ENCODE assay signal across 20 cellular contexts in the genomic region with DNA sequence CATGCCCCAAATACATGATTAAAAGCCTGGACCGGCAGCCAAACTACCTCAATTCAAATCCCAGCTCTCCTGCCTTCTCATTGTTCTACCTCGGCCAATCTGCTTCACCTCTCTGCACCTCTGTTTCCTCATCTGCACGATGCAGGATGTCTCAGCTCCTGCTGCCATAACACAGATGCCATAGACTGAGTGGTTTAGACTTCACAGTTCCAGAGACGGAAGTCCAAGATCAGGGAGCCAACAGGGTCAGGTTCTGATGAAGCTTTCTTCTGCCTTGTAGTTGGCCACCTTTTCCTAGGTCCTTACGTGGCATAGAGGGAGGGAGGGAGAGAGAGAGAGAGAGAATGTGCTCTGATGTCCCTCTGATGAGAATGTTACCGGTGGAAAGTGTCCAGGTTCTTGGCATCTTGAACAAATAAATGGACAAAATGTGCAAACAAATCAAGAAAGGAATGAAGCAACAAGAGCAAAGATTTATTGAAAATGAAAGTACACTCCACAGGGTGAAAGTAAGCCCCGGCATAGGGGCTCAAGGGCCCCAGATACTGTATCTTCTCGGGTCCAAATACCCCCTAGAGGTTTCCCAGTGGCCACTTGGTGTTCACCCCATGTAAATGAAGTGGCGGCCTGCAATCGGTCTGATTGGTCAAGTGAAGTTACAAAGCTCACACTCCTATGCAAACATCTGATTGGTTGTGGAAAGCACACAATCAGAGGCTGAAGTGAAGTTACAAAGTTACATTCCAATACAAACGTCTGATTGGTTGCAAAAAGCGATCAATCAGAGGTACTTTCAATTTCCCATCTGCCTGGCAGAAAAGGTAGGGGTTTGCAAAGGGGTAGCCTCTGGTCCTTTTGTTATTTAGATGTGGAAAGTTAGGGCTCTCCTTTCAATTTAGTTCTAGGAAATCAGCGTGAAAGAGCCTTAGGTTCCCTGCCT.
"Had no signal": no experiment of that assay in that cellular context is flagged by ENCODE, and none has a peak within 500 bp of the region (broad histone marks: within the 10 kb centered on the region; RNA-seq: fewer than 3 reads in every experiment).

No MANE protein-coding gene starts in this region.

- H3K27ac ChIP-seq: adrenal gland, left lung, ovary, psoas muscle, skin epidermis, suprapubic skin, VCaP had no signal

- ATAC-seq: activated naive CD4-positive, alpha-beta T cell treated with anti-CD3 and anti-CD28 coated beads, Interleukin-2, amount 50 U/mL, for 72 hours; left lung; psoas muscle; right cardiac atrium; T-helper 17 cell had no signal

- H3K27ac Mint-ChIP-seq: activated CD4-positive, alpha-beta memory T cell treated with anti-CD3 and anti-CD28 coated beads for 36 hours; activated naive CD4-positive, alpha-beta T cell treated with anti-CD3 and anti-CD28 coated beads, Interleukin-2, amount 50 U/mL, for 72 hours; activated T-helper 1 cell treated with anti-CD3 and anti-CD28 coated beads, Interleukin-12 subunit alpha, Interleukin-12 subunit beta, Interleukin-2, Interleukin-4 antibody, amounts not matched to agents 30 ng/mL and 10 ng/mL and 1 ng/mL, durations not matched to agents 14 hours and 24 hours and 36 hours; stimulated activated naive CD8-positive, alpha-beta T cell treated with anti-CD3 and anti-CD28 coated beads, Interleukin-15, Interleukin-2, amounts not matched to agents 100 ng/mL and 50 ng/mL, for 24 hours; T-helper 17 cell; type B pancreatic cell had no signal

- DNase-seq: activated CD4-positive, alpha-beta memory T cell treated with anti-CD3 and anti-CD28 coated beads for 36 hours; activated gamma-delta T cell treated with Interleukin-2 at 50 U/mL for 16 hours; activated T-cell treated with anti-CD3 and anti-CD28 coated beads for 4 hours; adrenal gland; effector CD8-positive, alpha-beta T cell; kidney; left lung; mammary epithelial cell; midbrain; ovary; psoas muscle; right cardiac atrium; T-helper 17 cell had no signal

- H3K4me3 Mint-ChIP-seq: activated CD4-positive, alpha-beta memory T cell treated with anti-CD3 and anti-CD28 coated beads for 36 hours; activated T-helper 1 cell treated with anti-CD3 and anti-CD28 coated beads, Interleukin-12 subunit alpha, Interleukin-12 subunit beta, Interleukin-2, Interleukin-4 antibody, amounts not matched to agents 30 ng/mL and 10 ng/mL and 1 ng/mL, durations not matched to agents 14 hours and 24 hours and 36 hours; stimulated activated naive CD8-positive, alpha-beta T cell treated with anti-CD3 and anti-CD28 coated beads, Interleukin-15, Interleukin-2, amounts not matched to agents 100 ng/mL and 50 ng/mL, for 24 hours; T-helper 17 cell; type B pancreatic cell had no signal

- H3K9me3 Mint-ChIP-seq: type B pancreatic cell had no signal

- H3K27me3 ChIP-seq: adrenal gland, ovary had no signal

- H3K4me1 ChIP-seq: adrenal gland, left lung, psoas muscle had no signal

- H3K36me3 Mint-ChIP-seq: type B pancreatic cell had no signal

- H3K4me3 ChIP-seq: adrenal gland, left lung, ovary, psoas muscle, skin epidermis, suprapubic skin had no signal

- H3K36me3 ChIP-seq: adrenal gland, left lung, ovary, suprapubic skin had no signal

- H3K9me3 ChIP-seq: adrenal gland had no signal
